In genomic region chr12:22759769-22760674, GRCh38 we compare ENCODE assay signal across 21 cellular contexts.
DNase-seq lines count a peak whose midpoint lies in the region; ATAC-seq and TF ChIP-seq lines count a peak whose summit lies in the region.
"Had no signal": no experiment of that assay in that cellular context is flagged by ENCODE, and none has a peak within 500 bp of the region (broad histone marks: within the 10 kb centered on the region; RNA-seq: fewer than 3 reads in every experiment).

No MANE protein-coding gene starts in this region.

- H3K4me3 ChIP-seq in choroid plexus epithelial cell (ENCODE audit: low read depth, low read length) (no peak overlapping the region), parathyroid adenoma (ENCODE audit: low read depth, low read length) (no peak overlapping the region), transverse colon (no peak overlapping the region), Karpas-422 (ENCODE audit: low read length) (no peak overlapping the region)
- H3K4me3 ChIP-seq: hepatocyte had no signal

- H3K4me2 ChIP-seq in parathyroid adenoma (ENCODE audit: low read length) (no peak overlapping the region), Karpas-422 (ENCODE audit: low read depth, low read length, poor library complexity, severe bottlenecking) (no peak overlapping the region)
- H3K4me2 ChIP-seq: hepatocyte had no signal

- H3K9ac ChIP-seq in parathyroid adenoma: no peak overlapping the region
- no peak overlapping the region for H3K9ac ChIP-seq in Karpas-422 (ENCODE audit: low read length)

- TF ChIP-seq CTCF in choroid plexus epithelial cell (conservative IDR thresholded peaks at IDR 0.05; ENCODE audit: low read depth, low read length) (no peak), parathyroid adenoma (IDR thresholded peaks at IDR 0.05) (no peak), transverse colon (IDR thresholded peaks at IDR 0.05) (no peak)

- peak overlapping the region; percentile 95 for H3K27ac ChIP-seq in parathyroid adenoma
- H3K27ac ChIP-seq in transverse colon: peak overlapping the region in 3 of 4 donors; percentile 37 to 69 (median 59)
- no peak overlapping the region for H3K27ac ChIP-seq in Karpas-422 (ENCODE audit: low read length)
- H3K27ac ChIP-seq: hepatocyte had no signal

- H3K27me3 ChIP-seq in parathyroid adenoma (ENCODE audit: control insufficient read depth, insufficient read depth, low read length) (no peaks in the 10 kb centered on the region), transverse colon (no peaks in the 10 kb centered on the region), Karpas-422 (ENCODE audit: low read length) (peaks cover 2% of the 10 kb centered on the region; the same call in 1 of the 2 replicates)
- H3K27me3 ChIP-seq: hepatocyte had no signal

- H3K9me3 ChIP-seq in parathyroid adenoma (ENCODE audit: control insufficient read depth, low read length) (no peaks in the 10 kb centered on the region), transverse colon (peaks cover 0 to 4% of the 10 kb centered on the region in 2 donors), Karpas-422 (ENCODE audit: low read length) (no peaks in the 10 kb centered on the region)

- intact Hi-C loops in transverse colon (cut with DNase I; ENCODE audit: low total_unique reads): no loop called here

- no peaks in the 10 kb centered on the region for H3K9me2 ChIP-seq in Karpas-422 (replicated peaks; ENCODE audit: insufficient read depth, low read length)

- in situ Hi-C loops in transverse colon (cut with MboI; ENCODE audit: low pct_ligation_motif_present in 1 of 4, low pct_unique_long_range_greater_than_20kb in 1 of 4, low sequenced_read_pairs in 3 of 4): no loop called here

- H3K36me3 ChIP-seq in parathyroid adenoma (ENCODE audit: control insufficient read depth, insufficient read depth, low read length) (no peaks in the 10 kb centered on the region), transverse colon (no peaks in the 10 kb centered on the region), Karpas-422 (ENCODE audit: insufficient read depth, low read length) (no peaks in the 10 kb centered on the region)

- no peaks in the 10 kb centered on the region for H3K79me2 ChIP-seq in parathyroid adenoma
- H3K79me2 ChIP-seq in Karpas-422 (ENCODE audit: low read length): no peaks in the 10 kb centered on the region
- H3K79me2 ChIP-seq: hepatocyte had no signal

- 52 to 69% methylated on average over 6 to 8 of the region's 8 CpGs for WGBS in transverse colon (ENCODE audit: low coverage in 1 of 2), 2 donors

- no peaks in the 10 kb centered on the region for H4K20me1 ChIP-seq in Karpas-422 (ENCODE audit: insufficient read depth, low read depth, low read length)

- peak; percentile 52 for TF ChIP-seq EP300 in transverse colon (IDR thresholded peaks at IDR 0.05; ENCODE audit: low read depth)

- H3K4me1 ChIP-seq in parathyroid adenoma (peaks cover 32% of the 10 kb centered on the region), transverse colon (peaks cover 0 to 8% (median 0%) of the 10 kb centered on the region in 4 donors), Karpas-422 (ENCODE audit: low read length) (no peaks in the 10 kb centered on the region)

- peak; percentile 61 for DNase-seq in choroid plexus epithelial cell (ENCODE audit: low read depth)
- peak; percentile 18 for DNase-seq in iris pigment epithelial cell (ENCODE audit: low read depth)
- DNase-seq in transverse colon: no peak
- DNase-seq in Karpas-422: no peak
- no peak for DNase-seq in HCEC 1CT
- DNase-seq in NCI-H2107 (lab: John Stamatoyannopoulos, UW): no peak
- DNase-seq: activated CD4-positive, alpha-beta T cell treated with anti-CD3 and anti-CD28 coated beads, Interleukin-2, amount 10 ng/mL, durations not matched to agents 7 days and 5 days; activated CD8-positive, alpha-beta memory T cell treated with anti-CD3 and anti-CD28 coated beads, Interleukin-2, amount 50 U/mL, for 4 hours; activated effector memory CD4-positive, alpha-beta T cell treated with Interleukin-2 at 50 U/mL for 16 hours; amniotic stem cell; cerebellar nuclear complex; COR-L47; effector memory CD4-positive, alpha-beta T cell; islet precursor cell; NCI-H1048; NCI-H526 treated with DMSO at 0.1 percent for 48 hours; SHP77 treated with DMSO at 0.1 percent for 48 hours; T-cell had no signal

- ATAC-seq in activated CD4-positive, CD25-positive, alpha-beta regulatory T cell treated with anti-CD3 and anti-CD28 coated beads, Interleukin-2, amount 50 U/mL, for 24 hours: no peak
- ATAC-seq: T-cell had no signal

- no peak for TF ChIP-seq POLR2A in transverse colon (IDR thresholded peaks at IDR 0.05)

- H2AFZ ChIP-seq in parathyroid adenoma (peak overlapping the region; percentile 72), Karpas-422 (ENCODE audit: low read length) (no peak overlapping the region)
- H2AFZ ChIP-seq: hepatocyte had no signal

Comparison
In these comparisons a context has a peak if more than half of its experiments do, and no peak if none do; other contexts are left out.
1. DNase-seq: peak in choroid plexus epithelial cell (single experiment) and iris pigment epithelial cell (single experiment); none in transverse colon (single experiment), Karpas-422 (single experiment), HCEC 1CT (single experiment) and NCI-H2107 (single experiment).